In genomic region chr18:66143029-66143428, GRCh38 we compare ENCODE assay signal across 1 cellular context.
TF ChIP-seq lines count a peak whose summit lies in the region.

No MANE protein-coding gene starts in this region.

TF ChIP-seq in H1, 55 proteins besides CTCF, POLR2A, EP300 and RAD21:
- TF ChIP-seq TAF7 (optimal IDR thresholded peaks at IDR 0.05; ENCODE audit: borderline replicate concordance, low read depth, low read length) (no peak), GABPA (IDR thresholded peaks at IDR 0.05; ENCODE audit: borderline replicate concordance, insufficient read depth, low read length) (no peak), ATF2 (IDR thresholded peaks at IDR 0.05; ENCODE audit: low read length) (no peak), EZH2 (IDR thresholded peaks at IDR 0.05; ENCODE audit: low read depth, low read length, severe bottlenecking) (no peak), BCL11A (IDR thresholded peaks at IDR 0.05; ENCODE audit: low read depth in 2 of 2, low read length in 2 of 2) (no peak), SAP30 (IDR thresholded peaks at IDR 0.05; ENCODE audit: insufficient read depth, insufficient replicate concordance, low read length) (no peak), RNF2 (IDR thresholded peaks at IDR 0.05; ENCODE audit: borderline replicate concordance, low read depth, low read length, missing control alignments, poor library complexity, severe bottlenecking) (no peak), RFX5 (IDR thresholded peaks at IDR 0.05; ENCODE audit: borderline replicate concordance, low read depth, low read length) (no peak), CHD7 (IDR thresholded peaks at IDR 0.05; ENCODE audit: insufficient replicate concordance, low read length) (no peak), POU5F1 (IDR thresholded peaks at IDR 0.05; ENCODE audit: low read depth, low read length) (no peak), KDM5A (IDR thresholded peaks at IDR 0.05; ENCODE audit: low read length) (no peak), KDM4A (IDR thresholded peaks at IDR 0.05; ENCODE audit: low read depth, low read length, severe bottlenecking) (no peak), CREB1 (IDR thresholded peaks at IDR 0.05) (no peak), SP2 (IDR thresholded peaks at IDR 0.05; ENCODE audit: low read length) (no peak), SIN3A (conservative IDR thresholded peaks at IDR 0.05 in 1 of 2, IDR thresholded peaks at IDR 0.05 in 1 of 2; ENCODE audit: low read depth in 1 of 2, low read length in 2 of 2) (no peak), SP1 (IDR thresholded peaks at IDR 0.05; ENCODE audit: low read depth, low read length) (no peak), CTBP2 (IDR thresholded peaks at IDR 0.05; ENCODE audit: borderline replicate concordance, insufficient read depth, insufficient read length, low read length) (no peak)
TF ChIP-seq in H1: peak in this region for 0.
